1 cellular context compared by ENCODE assay signal in the genomic region with DNA sequence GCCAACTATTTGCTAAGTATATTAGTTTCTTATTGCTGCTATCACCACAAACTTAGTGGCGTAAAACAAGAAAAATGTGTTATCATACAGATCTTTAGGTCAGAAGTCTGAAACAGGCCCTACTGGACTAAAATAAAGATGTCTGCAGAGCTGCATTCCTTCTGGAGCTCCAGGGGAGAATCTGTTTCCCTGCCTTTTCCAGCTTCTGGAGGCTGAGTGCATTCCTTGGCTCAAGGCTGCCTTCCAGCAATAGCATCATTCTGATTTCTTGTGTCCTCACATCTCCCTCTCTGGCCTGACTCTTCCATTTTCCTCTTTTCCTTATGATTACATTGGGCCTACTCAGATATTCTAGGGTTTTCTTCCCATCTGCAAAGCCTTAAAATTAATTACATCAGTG.
TF ChIP-seq lines count a peak whose summit lies in the region.

No MANE protein-coding gene starts in this region.

TF ChIP-seq in GM23338, 12 proteins besides CTCF, POLR2A, EP300 and RAD21 (continued from another document):
- TF ChIP-seq, protein P1, sequence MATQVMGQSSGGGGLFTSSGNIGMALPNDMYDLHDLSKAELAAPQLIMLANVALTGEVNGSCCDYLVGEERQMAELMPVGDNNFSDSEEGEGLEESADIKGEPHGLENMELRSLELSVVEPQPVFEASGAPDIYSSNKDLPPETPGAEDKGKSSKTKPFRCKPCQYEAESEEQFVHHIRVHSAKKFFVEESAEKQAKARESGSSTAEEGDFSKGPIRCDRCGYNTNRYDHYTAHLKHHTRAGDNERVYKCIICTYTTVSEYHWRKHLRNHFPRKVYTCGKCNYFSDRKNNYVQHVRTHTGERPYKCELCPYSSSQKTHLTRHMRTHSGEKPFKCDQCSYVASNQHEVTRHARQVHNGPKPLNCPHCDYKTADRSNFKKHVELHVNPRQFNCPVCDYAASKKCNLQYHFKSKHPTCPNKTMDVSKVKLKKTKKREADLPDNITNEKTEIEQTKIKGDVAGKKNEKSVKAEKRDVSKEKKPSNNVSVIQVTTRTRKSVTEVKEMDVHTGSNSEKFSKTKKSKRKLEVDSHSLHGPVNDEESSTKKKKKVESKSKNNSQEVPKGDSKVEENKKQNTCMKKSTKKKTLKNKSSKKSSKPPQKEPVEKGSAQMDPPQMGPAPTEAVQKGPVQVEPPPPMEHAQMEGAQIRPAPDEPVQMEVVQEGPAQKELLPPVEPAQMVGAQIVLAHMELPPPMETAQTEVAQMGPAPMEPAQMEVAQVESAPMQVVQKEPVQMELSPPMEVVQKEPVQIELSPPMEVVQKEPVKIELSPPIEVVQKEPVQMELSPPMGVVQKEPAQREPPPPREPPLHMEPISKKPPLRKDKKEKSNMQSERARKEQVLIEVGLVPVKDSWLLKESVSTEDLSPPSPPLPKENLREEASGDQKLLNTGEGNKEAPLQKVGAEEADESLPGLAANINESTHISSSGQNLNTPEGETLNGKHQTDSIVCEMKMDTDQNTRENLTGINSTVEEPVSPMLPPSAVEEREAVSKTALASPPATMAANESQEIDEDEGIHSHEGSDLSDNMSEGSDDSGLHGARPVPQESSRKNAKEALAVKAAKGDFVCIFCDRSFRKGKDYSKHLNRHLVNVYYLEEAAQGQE (IDR thresholded peaks at IDR 0.05; ENCODE audit: unreplicated experiment): no peak
- no peak for TF ChIP-seq EZH2 (IDR thresholded peaks at IDR 0.05; ENCODE audit: low read depth, unreplicated experiment)
- TF ChIP-seq, protein P2, sequence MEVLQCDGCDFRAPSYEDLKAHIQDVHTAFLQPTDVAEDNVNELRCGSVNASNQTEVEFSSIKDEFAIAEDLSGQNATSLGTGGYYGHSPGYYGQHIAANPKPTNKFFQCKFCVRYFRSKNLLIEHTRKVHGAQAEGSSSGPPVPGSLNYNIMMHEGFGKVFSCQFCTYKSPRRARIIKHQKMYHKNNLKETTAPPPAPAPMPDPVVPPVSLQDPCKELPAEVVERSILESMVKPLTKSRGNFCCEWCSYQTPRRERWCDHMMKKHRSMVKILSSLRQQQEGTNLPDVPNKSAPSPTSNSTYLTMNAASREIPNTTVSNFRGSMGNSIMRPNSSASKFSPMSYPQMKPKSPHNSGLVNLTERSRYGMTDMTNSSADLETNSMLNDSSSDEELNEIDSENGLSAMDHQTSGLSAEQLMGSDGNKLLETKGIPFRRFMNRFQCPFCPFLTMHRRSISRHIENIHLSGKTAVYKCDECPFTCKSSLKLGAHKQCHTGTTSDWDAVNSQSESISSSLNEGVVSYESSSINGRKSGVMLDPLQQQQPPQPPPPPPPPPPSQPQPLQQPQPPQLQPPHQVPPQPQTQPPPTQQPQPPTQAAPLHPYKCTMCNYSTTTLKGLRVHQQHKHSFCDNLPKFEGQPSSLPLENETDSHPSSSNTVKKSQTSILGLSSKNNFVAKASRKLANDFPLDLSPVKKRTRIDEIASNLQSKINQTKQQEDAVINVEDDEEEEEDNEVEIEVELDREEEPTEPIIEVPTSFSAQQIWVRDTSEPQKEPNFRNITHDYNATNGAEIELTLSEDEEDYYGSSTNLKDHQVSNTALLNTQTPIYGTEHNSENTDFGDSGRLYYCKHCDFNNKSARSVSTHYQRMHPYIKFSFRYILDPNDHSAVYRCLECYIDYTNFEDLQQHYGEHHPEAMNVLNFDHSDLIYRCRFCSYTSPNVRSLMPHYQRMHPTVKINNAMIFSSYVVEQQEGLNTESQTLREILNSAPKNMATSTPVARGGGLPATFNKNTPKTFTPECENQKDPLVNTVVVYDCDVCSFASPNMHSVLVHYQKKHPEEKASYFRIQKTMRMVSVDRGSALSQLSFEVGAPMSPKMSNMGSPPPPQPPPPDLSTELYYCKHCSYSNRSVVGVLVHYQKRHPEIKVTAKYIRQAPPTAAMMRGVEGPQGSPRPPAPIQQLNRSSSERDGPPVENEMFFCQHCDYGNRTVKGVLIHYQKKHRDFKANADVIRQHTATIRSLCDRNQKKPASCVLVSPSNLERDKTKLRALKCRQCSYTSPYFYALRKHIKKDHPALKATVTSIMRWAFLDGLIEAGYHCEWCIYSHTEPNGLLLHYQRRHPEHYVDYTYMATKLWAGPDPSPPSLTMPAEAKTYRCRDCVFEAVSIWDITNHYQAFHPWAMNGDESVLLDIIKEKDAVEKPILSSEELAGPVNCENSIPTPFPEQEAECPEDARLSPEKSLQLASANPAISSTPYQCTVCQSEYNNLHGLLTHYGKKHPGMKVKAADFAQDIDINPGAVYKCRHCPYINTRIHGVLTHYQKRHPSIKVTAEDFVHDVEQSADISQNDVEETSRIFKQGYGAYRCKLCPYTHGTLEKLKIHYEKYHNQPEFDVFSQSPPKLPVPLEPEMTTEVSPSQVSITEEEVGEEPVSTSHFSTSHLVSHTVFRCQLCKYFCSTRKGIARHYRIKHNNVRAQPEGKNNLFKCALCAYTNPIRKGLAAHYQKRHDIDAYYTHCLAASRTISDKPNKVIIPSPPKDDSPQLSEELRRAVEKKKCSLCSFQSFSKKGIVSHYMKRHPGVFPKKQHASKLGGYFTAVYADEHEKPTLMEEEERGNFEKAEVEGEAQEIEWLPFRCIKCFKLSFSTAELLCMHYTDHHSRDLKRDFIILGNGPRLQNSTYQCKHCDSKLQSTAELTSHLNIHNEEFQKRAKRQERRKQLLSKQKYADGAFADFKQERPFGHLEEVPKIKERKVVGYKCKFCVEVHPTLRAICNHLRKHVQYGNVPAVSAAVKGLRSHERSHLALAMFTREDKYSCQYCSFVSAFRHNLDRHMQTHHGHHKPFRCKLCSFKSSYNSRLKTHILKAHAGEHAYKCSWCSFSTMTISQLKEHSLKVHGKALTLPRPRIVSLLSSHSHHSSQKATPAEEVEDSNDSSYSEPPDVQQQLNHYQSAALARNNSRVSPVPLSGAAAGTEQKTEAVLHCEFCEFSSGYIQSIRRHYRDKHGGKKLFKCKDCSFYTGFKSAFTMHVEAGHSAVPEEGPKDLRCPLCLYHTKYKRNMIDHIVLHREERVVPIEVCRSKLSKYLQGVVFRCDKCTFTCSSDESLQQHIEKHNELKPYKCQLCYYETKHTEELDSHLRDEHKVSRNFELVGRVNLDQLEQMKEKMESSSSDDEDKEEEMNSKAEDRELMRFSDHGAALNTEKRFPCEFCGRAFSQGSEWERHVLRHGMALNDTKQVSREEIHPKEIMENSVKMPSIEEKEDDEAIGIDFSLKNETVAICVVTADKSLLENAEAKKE (CRISPR knock-in tag; IDR thresholded peaks at IDR 0.05): no peak
- no peak for TF ChIP-seq NANOG (IDR thresholded peaks at IDR 0.05; ENCODE audit: borderline replicate concordance)
- no peak for TF ChIP-seq ZNF114 (CRISPR knock-in tag; IDR thresholded peaks at IDR 0.05)
- TF ChIP-seq ZNF331 (CRISPR knock-in tag; IDR thresholded peaks at IDR 0.05; ENCODE audit: low read depth): no peak
